In the genomic region with DNA sequence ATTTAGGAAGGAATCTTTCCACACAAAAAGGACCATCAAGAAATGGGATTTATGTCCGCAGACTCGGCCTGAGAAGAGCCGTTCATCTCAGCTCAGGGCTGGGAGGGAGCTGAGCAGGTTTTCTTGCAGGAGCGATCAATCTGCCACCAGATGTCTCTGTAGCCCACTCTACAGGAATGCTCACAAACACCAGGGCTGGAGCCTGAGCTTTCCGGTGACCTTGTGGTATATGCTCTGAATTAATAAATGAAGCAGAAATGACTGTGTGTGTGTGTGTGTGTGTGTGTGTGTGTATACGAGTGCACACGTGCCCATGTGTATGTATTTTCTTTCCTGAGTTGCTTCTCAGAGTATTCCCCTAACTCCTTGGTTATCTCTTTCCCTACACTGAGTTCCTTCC, we compare ENCODE assay signal across 7 cellular contexts. TPM values are rescaled to one million over a fixed set of nuclear protein-coding genes. Genes with fewer than 3 reads are reported as not detected.
A peak's percentile ranks its signal among the peaks of the same experiment; 100 is the strongest.
DNase-seq lines count a peak whose midpoint lies in the region; FAIRE-seq and TF ChIP-seq lines count a peak whose summit lies in the region.

No MANE protein-coding gene starts in this region.

- no peaks in the 10 kb centered on the region for H3K27me3 Mint-ChIP-seq in activated T-helper 2 cell treated with anti-CD3 and anti-CD28 coated beads, Interferon-gamma antibody, Interleukin-2, Interleukin-4, amounts not matched to agents 10 μg/mL and 5 μg/mL and 100 μg/mL, durations not matched to agents 14 hours and 24 hours and 36 hours (ENCODE audit: low read depth)
- H3K27me3 Mint-ChIP-seq in glutamatergic neuron (ENCODE audit: unreplicated experiment): peaks cover 3% of the 10 kb centered on the region

- H3K4me1 Mint-ChIP-seq in activated T-helper 2 cell treated with anti-CD3 and anti-CD28 coated beads, Interferon-gamma antibody, Interleukin-2, Interleukin-4, amounts not matched to agents 10 μg/mL and 5 μg/mL and 100 μg/mL, durations not matched to agents 14 hours and 24 hours and 36 hours (ENCODE audit: low read depth): peaks cover 51% of the 10 kb centered on the region
- peaks cover 14% of the 10 kb centered on the region for H3K4me1 Mint-ChIP-seq in glutamatergic neuron (ENCODE audit: low read depth, unreplicated experiment)

- H3K4me3 Mint-ChIP-seq in activated T-helper 2 cell treated with anti-CD3 and anti-CD28 coated beads, Interferon-gamma antibody, Interleukin-2, Interleukin-4, amounts not matched to agents 10 μg/mL and 5 μg/mL and 100 μg/mL, durations not matched to agents 14 hours and 24 hours and 36 hours (ENCODE audit: low read depth): no peak overlapping the region
- H3K4me3 Mint-ChIP-seq in glutamatergic neuron (ENCODE audit: unreplicated experiment): no peak overlapping the region

- peak overlapping the region; percentile 52 for H3K27ac Mint-ChIP-seq in activated T-helper 2 cell treated with anti-CD3 and anti-CD28 coated beads, Interferon-gamma antibody, Interleukin-2, Interleukin-4, amounts not matched to agents 10 μg/mL and 5 μg/mL and 100 μg/mL, durations not matched to agents 14 hours and 24 hours and 36 hours
- no peak overlapping the region for H3K27ac Mint-ChIP-seq in glutamatergic neuron (ENCODE audit: unreplicated experiment)

- peaks cover 92% of the 10 kb centered on the region for H3K36me3 Mint-ChIP-seq in activated T-helper 2 cell treated with anti-CD3 and anti-CD28 coated beads, Interferon-gamma antibody, Interleukin-2, Interleukin-4, amounts not matched to agents 10 μg/mL and 5 μg/mL and 100 μg/mL, durations not matched to agents 14 hours and 24 hours and 36 hours (ENCODE audit: low read depth)
- no peaks in the 10 kb centered on the region for H3K36me3 Mint-ChIP-seq in glutamatergic neuron (ENCODE audit: unreplicated experiment)

- peak; percentile 48 for DNase-seq in ELF-1 (ENCODE audit: low read depth, low spot score)
- peak; percentile 31 for DNase-seq in H54 (ENCODE audit: insufficient read length, low spot score)
- DNase-seq in NCI-H2171 treated with DMSO at 0.1 percent for 48 hours (lab: John Stamatoyannopoulos, UW): peak; percentile 80
- DNase-seq in activated T-helper 2 cell treated with anti-CD3 and anti-CD28 coated beads, Interferon-gamma antibody, Interleukin-2, Interleukin-4, amounts not matched to agents 10 μg/mL and 5 μg/mL and 100 μg/mL, durations not matched to agents 14 hours and 24 hours and 36 hours (ENCODE audit: low spot score): no peak
- peak; percentile 48 for DNase-seq in glutamatergic neuron
- peak; percentile 76 for DNase-seq in pons (ENCODE audit: low spot score)
- no peak for DNase-seq in stimulated activated CD8-positive, alpha-beta memory T cell treated with anti-CD3 and anti-CD28 coated beads, Interleukin-4, amount 100 ng/mL, for 48 hours

- no peak for TF ChIP-seq CTCF in glutamatergic neuron (IDR thresholded peaks at IDR 0.05; ENCODE audit: partially characterized antibody, unreplicated experiment)

- H3K9me3 Mint-ChIP-seq in activated T-helper 2 cell treated with anti-CD3 and anti-CD28 coated beads, Interferon-gamma antibody, Interleukin-2, Interleukin-4, amounts not matched to agents 10 μg/mL and 5 μg/mL and 100 μg/mL, durations not matched to agents 14 hours and 24 hours and 36 hours: no peaks in the 10 kb centered on the region
- no peaks in the 10 kb centered on the region for H3K9me3 Mint-ChIP-seq in glutamatergic neuron (ENCODE audit: unreplicated experiment)

- peak; percentile 57 for FAIRE-seq in H54 (lab: Jason Lieb, UNC)

- intact Hi-C loops in activated T-helper 2 cell treated with anti-CD3 and anti-CD28 coated beads, Interferon-gamma antibody, Interleukin-2, Interleukin-4, amounts not matched to agents 10 μg/mL and 5 μg/mL and 100 μg/mL, durations not matched to agents 14 hours and 24 hours and 36 hours (cut with micrococcal nuclease): loop anchor here (10.0 kb wide), 1 partner anchor 1115 kb away; the partner anchor contains the start of gene JARID2

- no peak for TF ChIP-seq POLR2A in H54 (IDR thresholded peaks at IDR 0.05; ENCODE audit: low read depth, low read length)

RNA-seq across cellular contexts. Expression of gene CD83, which starts 12.0 kb away (rescaled TPM):
- 145 and 150 TPM in 2 replicates for total RNA-seq in activated T-helper 2 cell treated with anti-CD3 and anti-CD28 coated beads, Interferon-gamma antibody, Interleukin-2, Interleukin-4, amounts not matched to agents 10 μg/mL and 5 μg/mL and 100 μg/mL, durations not matched to agents 14 hours and 24 hours and 36 hours
- total RNA-seq in glutamatergic neuron (ENCODE audit: unreplicated experiment): 0.34 TPM

Comparison
In these comparisons a context has a peak if more than half of its experiments do, and no peak if none do; other contexts are left out.
1. DNase-seq: peak in ELF-1 (single experiment), H54 (single experiment), NCI-H2171 treated with DMSO at 0.1 percent for 48 hours (single experiment), glutamatergic neuron (single experiment) and pons (single experiment); none in activated T-helper 2 cell treated with anti-CD3 and anti-CD28 coated beads, Interferon-gamma antibody, Interleukin-2, Interleukin-4, amounts not matched to agents 10 μg/mL and 5 μg/mL and 100 μg/mL, durations not matched to agents 14 hours and 24 hours and 36 hours (single experiment) and stimulated activated CD8-positive, alpha-beta memory T cell treated with anti-CD3 and anti-CD28 coated beads, Interleukin-4, amount 100 ng/mL, for 48 hours (single experiment).
2. RNA of gene CD83, which starts 12.0 kb away (total RNA-seq): 145 to 150 TPM in activated T-helper 2 cell treated with anti-CD3 and anti-CD28 coated beads, Interferon-gamma antibody, Interleukin-2, Interleukin-4, amounts not matched to agents 10 μg/mL and 5 μg/mL and 100 μg/mL, durations not matched to agents 14 hours and 24 hours and 36 hours; 0.34 TPM in glutamatergic neuron (single experiment); every median in the first group is over 100 times any median in the second.